ENCODE assay signal across 8 cellular contexts in genomic region chr6:143941852-143942627, GRCh38.
DNase-seq lines count a peak whose midpoint lies in the region; ATAC-seq and TF ChIP-seq lines count a peak whose summit lies in the region.

No MANE protein-coding gene starts in this region.

- H3K4me1 ChIP-seq in DND-41 (ENCODE audit: insufficient read depth, low read length) (no peaks in the 10 kb centered on the region), GM23338 (ENCODE audit: insufficient read depth) (peaks cover 15% of the 10 kb centered on the region), thoracic aorta (ENCODE audit: control insufficient read depth in 1 of 2, low read depth in 2 of 2) (no peaks in the 10 kb centered on the region)

- H3K27ac ChIP-seq in DND-41 (ENCODE audit: low read length) (no peak overlapping the region), GM23338 (ENCODE audit: low read depth) (no peak overlapping the region), thoracic aorta (no peak overlapping the region)

- H2AFZ ChIP-seq in DND-41 (ENCODE audit: low read depth, low read length) (peak overlapping the region; percentile 29), GM23338 (0 out of 2 replicates have a peak overlapping the region, but pooled peaks have one; percentile 58)

- H3K9me3 Mint-ChIP-seq in GM23338: peaks cover 1% of the 10 kb centered on the region; the same call in 2 of the 3 replicates
- H3K9me3 Mint-ChIP-seq in activated CD4-positive, alpha-beta T cell treated with anti-CD3 and anti-CD28 coated beads, Interleukin-2, amount 10 ng/mL, durations not matched to agents 24 days and 14 days: no peaks in the 10 kb centered on the region
- H3K9me3 Mint-ChIP-seq in naive B cell: peaks cover 0 to under 1% (median 0%) of the 10 kb centered on the region in 7 donors

- no peaks in the 10 kb centered on the region for H4K20me1 ChIP-seq in DND-41 (ENCODE audit: insufficient read depth, low read length)
- no peaks in the 10 kb centered on the region for H4K20me1 ChIP-seq in GM23338 (replicated peaks; ENCODE audit: insufficient read depth)

- ATAC-seq in DND-41 (ENCODE audit: insufficient read depth, low read depth) (peak; percentile 84), GM23338 (peak; percentile 88), naive B cell (ENCODE audit: low read depth in 2 of 2) (peak; percentile 30 to 46), thoracic aorta (ENCODE audit: insufficient number of reproducible peaks, low FRiP score, low read depth) (no peak), HG03457 (IDR thresholded peaks at IDR 0.05; ENCODE audit: unreplicated experiment) (no peak)

- H3K4me1 Mint-ChIP-seq in GM23338 (peaks cover 27% of the 10 kb centered on the region), naive B cell (peaks cover 0 to 5% (median 3%) of the 10 kb centered on the region in 3 donors)
- H3K4me1 Mint-ChIP-seq in activated CD4-positive, alpha-beta T cell treated with anti-CD3 and anti-CD28 coated beads, Interleukin-2, amount 10 ng/mL, durations not matched to agents 24 days and 14 days: peaks cover 7% of the 10 kb centered on the region

- peak; percentile 63 for DNase-seq in DND-41
- DNase-seq in GM23338 (ENCODE audit: low spot score): peak; percentile 97
- peak; percentile 45 for DNase-seq in NCI-H128 (lab: John Stamatoyannopoulos, UW; ENCODE audit: unreplicated experiment)
- peak; percentile 86 for DNase-seq in activated CD4-positive, alpha-beta T cell treated with anti-CD3 and anti-CD28 coated beads, Interleukin-2, amount 10 ng/mL, durations not matched to agents 24 days and 14 days
- peak; percentile 30 for DNase-seq in effector CD4-positive, alpha-beta T cell
- DNase-seq in naive B cell: peak; percentile 8
- no peak for DNase-seq in thoracic aorta (ENCODE audit: low spot score)

- peaks cover 8% of the 10 kb centered on the region for H3K27me3 Mint-ChIP-seq in GM23338 (ENCODE audit: insufficient read depth, low read depth, poor library complexity)
- H3K27me3 Mint-ChIP-seq in activated CD4-positive, alpha-beta T cell treated with anti-CD3 and anti-CD28 coated beads, Interleukin-2, amount 10 ng/mL, durations not matched to agents 24 days and 14 days: no peaks in the 10 kb centered on the region
- no peaks in the 10 kb centered on the region for H3K27me3 Mint-ChIP-seq in naive B cell

- H3F3A ChIP-seq in GM23338 (replicated peaks; ENCODE audit: low read depth): no peaks in the 10 kb centered on the region

- H3K9me2 ChIP-seq in GM23338 (ENCODE audit: insufficient read depth): peaks cover 2% of the 10 kb centered on the region; the same call in 1 of the 2 replicates

- H3K4me3 Mint-ChIP-seq in GM23338 (no peak overlapping the region), naive B cell (no peak overlapping the region)
- H3K4me3 Mint-ChIP-seq in activated CD4-positive, alpha-beta T cell treated with anti-CD3 and anti-CD28 coated beads, Interleukin-2, amount 10 ng/mL, durations not matched to agents 24 days and 14 days: no peak overlapping the region

- H3K36me3 ChIP-seq in DND-41 (ENCODE audit: insufficient read depth, low read length): no peaks in the 10 kb centered on the region
- no peaks in the 10 kb centered on the region for H3K36me3 ChIP-seq in GM23338 (ENCODE audit: insufficient read depth)
- H3K36me3 ChIP-seq in thoracic aorta: no peaks in the 10 kb centered on the region

- intact Hi-C loops in activated CD4-positive, alpha-beta T cell treated with anti-CD3 and anti-CD28 coated beads, Interleukin-2, amount 10 ng/mL, durations not matched to agents 24 days and 14 days (cut with micrococcal nuclease): loop anchor here (2.0 to 5.0 kb wide), 2 partner anchors 150 to 367 kb away; no protein-coding TSS in a partner anchor

- H3K9ac ChIP-seq in DND-41 (ENCODE audit: low read depth, low read length): no peak overlapping the region

- H3K9me3 ChIP-seq in DND-41 (ENCODE audit: insufficient read depth, low read length, severe bottlenecking): no peaks in the 10 kb centered on the region
- H3K9me3 ChIP-seq in thoracic aorta: no peaks in the 10 kb centered on the region

- H3K4me3 ChIP-seq in DND-41 (ENCODE audit: low read depth in 1 of 2, low read length in 2 of 2) (no peak overlapping the region), GM23338 (no peak overlapping the region), thoracic aorta (no peak overlapping the region)

- no peak overlapping the region for H3K4me2 ChIP-seq in DND-41 (ENCODE audit: insufficient read depth, low read length)
- no peak overlapping the region for H3K4me2 ChIP-seq in GM23338

- H3K79me2 ChIP-seq in DND-41 (ENCODE audit: insufficient read depth, low read length) (no peaks in the 10 kb centered on the region), GM23338 (replicated peaks; ENCODE audit: insufficient read depth) (no peaks in the 10 kb centered on the region)

- no peaks in the 10 kb centered on the region for H3K27me3 ChIP-seq in DND-41 (ENCODE audit: insufficient read depth, low read length, poor library complexity)
- peaks cover 17% of the 10 kb centered on the region; the same call in 1 of the 2 replicates for H3K27me3 ChIP-seq in GM23338 (ENCODE audit: insufficient read depth)
- H3K27me3 ChIP-seq in thoracic aorta (replicated peaks; ENCODE audit: insufficient read depth): no peaks in the 10 kb centered on the region

- TF ChIP-seq CTCF in DND-41 (IDR thresholded peaks at IDR 0.05; ENCODE audit: borderline replicate concordance, extremely low read depth, low read length, poor library complexity, severe bottlenecking): peak; percentile 81
- peak; percentile 95 to 100 for TF ChIP-seq CTCF in GM23338 (conservative IDR thresholded peaks at IDR 0.05; ENCODE audit: low read depth in 2 of 2)
- TF ChIP-seq CTCF in thoracic aorta (IDR thresholded peaks at IDR 0.05): peak; percentile 31

- no peak overlapping the region for H3K27ac Mint-ChIP-seq in GM23338
- no peak overlapping the region for H3K27ac Mint-ChIP-seq in activated CD4-positive, alpha-beta T cell treated with anti-CD3 and anti-CD28 coated beads, Interleukin-2, amount 10 ng/mL, durations not matched to agents 24 days and 14 days
- H3K27ac Mint-ChIP-seq in naive B cell: peak overlapping the region in 2 of 6 donors; percentile 71 to 73

- H3K36me3 Mint-ChIP-seq in GM23338 (ENCODE audit: low read depth) (peaks cover 1% of the 10 kb centered on the region; the same call in 2 of the 3 replicates), naive B cell (peaks cover 3 to 14% of the 10 kb centered on the region in 2 donors)
- no peaks in the 10 kb centered on the region for H3K36me3 Mint-ChIP-seq in activated CD4-positive, alpha-beta T cell treated with anti-CD3 and anti-CD28 coated beads, Interleukin-2, amount 10 ng/mL, durations not matched to agents 24 days and 14 days (ENCODE audit: low read depth)

TF ChIP-seq in GM23338, 12 proteins besides CTCF, POLR2A, EP300 and RAD21 (continues in another document):
- TF ChIP-seq STAT1 (IDR thresholded peaks at IDR 0.05; ENCODE audit: unreplicated experiment): no peak
- TF ChIP-seq ZNF331 (CRISPR knock-in tag; IDR thresholded peaks at IDR 0.05; ENCODE audit: low read depth): no peak

Comparison
In these comparisons a context has a peak if more than half of its experiments do, and no peak if none do; other contexts are left out.
1. ATAC-seq: peak in DND-41 (single experiment), GM23338 (single experiment) and naive B cell (2 of 2); none in thoracic aorta (single experiment) and HG03457 (single experiment).
2. CTCF ChIP-seq: peak in every context shown above with its lines; median percentile 98 in GM23338; 81 in DND-41; 31 in thoracic aorta.